23 cellular contexts compared by ENCODE assay signal in genomic region chr1:198909973-198910372, GRCh38.
DNase-seq lines count a peak whose midpoint lies in the region; ATAC-seq and TF ChIP-seq lines count a peak whose summit lies in the region.
"Had no signal": no experiment of that assay in that cellular context is flagged by ENCODE, and none has a peak within 500 bp of the region (broad histone marks: within the 10 kb centered on the region; RNA-seq: fewer than 3 reads in every experiment).

No MANE protein-coding gene starts in this region.

- peak overlapping the region; percentile 16 for H3K27ac ChIP-seq in left ventricle myocardium inferior (replicated peaks)
- H3K27ac ChIP-seq: A549, colonic mucosa, upper lobe of right lung had no signal

- intact Hi-C loops in left ventricle myocardium inferior (cut with micrococcal nuclease) = no loop called here
- intact Hi-C loops in left ventricle myocardium superior (cut with micrococcal nuclease) = no loop called here
- intact Hi-C loops in Right ventricle myocardium inferior (cut with DNase I) = no loop called here
- intact Hi-C loops in activated CD4-positive, alpha-beta memory T cell treated with anti-CD3 and anti-CD28 coated beads for 36 hours (cut with micrococcal nuclease) = no loop called here

- no peaks in the 10 kb centered on the region for H3K9me3 Mint-ChIP-seq in glutamatergic neuron (ENCODE audit: unreplicated experiment)
- no peaks in the 10 kb centered on the region for H3K9me3 Mint-ChIP-seq in activated CD4-positive, alpha-beta memory T cell treated with anti-CD3 and anti-CD28 coated beads for 36 hours
- H3K9me3 Mint-ChIP-seq in T-cell = peaks cover 0 to 6% (median 3%) of the 10 kb centered on the region in 3 donors
- H3K9me3 Mint-ChIP-seq: immature natural killer cell had no signal

- H3K4me1 Mint-ChIP-seq in glutamatergic neuron (ENCODE audit: low read depth, unreplicated experiment) = no peaks in the 10 kb centered on the region
- peaks cover 16% of the 10 kb centered on the region for H3K4me1 Mint-ChIP-seq in activated CD4-positive, alpha-beta memory T cell treated with anti-CD3 and anti-CD28 coated beads for 36 hours (ENCODE audit: low read depth)
- peaks cover 15 to 31% (median 23%) of the 10 kb centered on the region in 3 donors for H3K4me1 Mint-ChIP-seq in T-cell
- H3K4me1 Mint-ChIP-seq: memory B cell had no signal

- H3K27ac Mint-ChIP-seq in glutamatergic neuron (ENCODE audit: unreplicated experiment) (no peak overlapping the region), T-cell (no peak overlapping the region)
- no peak overlapping the region for H3K27ac Mint-ChIP-seq in activated CD4-positive, alpha-beta memory T cell treated with anti-CD3 and anti-CD28 coated beads for 36 hours
- H3K27ac Mint-ChIP-seq: activated T-helper 17 cell treated with anti-CD3 and anti-CD28 coated beads, Interleukin-2, amount 50 U/mL, for 72 hours; memory B cell had no signal

- H3K4me3 Mint-ChIP-seq in glutamatergic neuron (ENCODE audit: unreplicated experiment) (no peak overlapping the region), T-cell (no peak overlapping the region)
- no peak overlapping the region for H3K4me3 Mint-ChIP-seq in activated CD4-positive, alpha-beta memory T cell treated with anti-CD3 and anti-CD28 coated beads for 36 hours
- H3K4me3 Mint-ChIP-seq: activated T-helper 17 cell treated with anti-CD3 and anti-CD28 coated beads, Interleukin-2, amount 50 U/mL, for 72 hours; CD4-positive, CD25-positive, alpha-beta regulatory T cell; immature natural killer cell; memory B cell had no signal

- ATAC-seq in left ventricle myocardium superior (no peak), Right ventricle myocardium inferior (no peak), T-cell (replicated peaks in 1 of 4) (no peak)
- ATAC-seq: A549; activated T-helper 17 cell treated with anti-CD3 and anti-CD28 coated beads, Interleukin-2, amount 50 U/mL, for 72 hours; upper lobe of right lung had no signal

- H3K27me3 Mint-ChIP-seq in glutamatergic neuron (ENCODE audit: unreplicated experiment) (no peaks in the 10 kb centered on the region), T-cell (no peaks in the 10 kb centered on the region)
- H3K27me3 Mint-ChIP-seq in activated CD4-positive, alpha-beta memory T cell treated with anti-CD3 and anti-CD28 coated beads for 36 hours = peaks cover 2% of the 10 kb centered on the region
- H3K27me3 Mint-ChIP-seq: activated T-helper 17 cell treated with anti-CD3 and anti-CD28 coated beads, Interleukin-2, amount 50 U/mL, for 72 hours had no signal

- CTCF ChIA-PET in activated CD4-positive, alpha-beta memory T cell treated with anti-CD3 and anti-CD28 coated beads for 36 hours (lab: Charles Lee) = no interaction called here
- CTCF ChIA-PET in T-cell (lab: Charles Lee) = no interaction called here

- DNase-seq in left ventricle myocardium inferior = no peak
- no peak for DNase-seq in left ventricle myocardium superior
- DNase-seq in amniotic epithelial cell (ENCODE audit: low read depth) = peak; percentile 74
- peak; percentile 75 for DNase-seq in iris pigment epithelial cell (ENCODE audit: low read depth)
- no peak for DNase-seq in glutamatergic neuron
- no peak for DNase-seq in Right ventricle myocardium inferior (ENCODE audit: missing footprints)
- DNase-seq in activated CD4-positive, alpha-beta memory T cell treated with anti-CD3 and anti-CD28 coated beads for 36 hours = no peak
- no peak for DNase-seq in T-cell
- DNase-seq: activated CD4-positive, CD25-positive, alpha-beta regulatory T cell treated with anti-CD3 and anti-CD28 coated beads, Interleukin-2, amount 50 U/mL, for 72 hours; amniotic stem cell; CD4-positive, CD25-positive, alpha-beta regulatory T cell; colonic mucosa; erythroblast; immature natural killer cell; NCI-H1930; NCI-H526 treated with DMSO at 0.1 percent for 48 hours; retina; stimulated activated naive CD4-positive, alpha-beta T cell treated with Interleukin-2 at 50 U/mL for 16 hours; T1000; upper lobe of right lung had no signal

- no peaks in the 10 kb centered on the region for H3K27me3 ChIP-seq in left ventricle myocardium inferior (ENCODE audit: low read depth)
- H3K27me3 ChIP-seq: colonic mucosa, upper lobe of right lung had no signal

- peaks cover 47% of the 10 kb centered on the region for H3K4me1 ChIP-seq in left ventricle myocardium inferior
- H3K4me1 ChIP-seq: A549, colonic mucosa had no signal

- no peaks in the 10 kb centered on the region for H3K9me3 ChIP-seq in left ventricle myocardium inferior (replicated peaks)
- H3K9me3 ChIP-seq: A549, colonic mucosa, upper lobe of right lung had no signal

- H3K36me3 Mint-ChIP-seq in glutamatergic neuron (ENCODE audit: unreplicated experiment) = no peaks in the 10 kb centered on the region
- H3K36me3 Mint-ChIP-seq in activated CD4-positive, alpha-beta memory T cell treated with anti-CD3 and anti-CD28 coated beads for 36 hours = no peaks in the 10 kb centered on the region
- peaks cover 6% of the 10 kb centered on the region for H3K36me3 Mint-ChIP-seq in T-cell
- H3K36me3 Mint-ChIP-seq: memory B cell had no signal

- POLR2A ChIA-PET in activated CD4-positive, alpha-beta memory T cell treated with anti-CD3 and anti-CD28 coated beads for 36 hours (lab: Charles Lee) = no interaction called here
- POLR2A ChIA-PET in T-cell (lab: Charles Lee) = no interaction called here

- TF ChIP-seq CTCF in left ventricle myocardium inferior (IDR thresholded peaks at IDR 0.05; ENCODE audit: borderline replicate concordance) = no peak
- TF ChIP-seq CTCF in glutamatergic neuron (IDR thresholded peaks at IDR 0.05; ENCODE audit: partially characterized antibody, unreplicated experiment) = no peak

- no peaks in the 10 kb centered on the region for H3K36me3 ChIP-seq in left ventricle myocardium inferior
- H3K36me3 ChIP-seq: colonic mucosa, upper lobe of right lung had no signal

- no peak overlapping the region for H3K4me3 ChIP-seq in left ventricle myocardium inferior
- H3K4me3 ChIP-seq: A549, colonic mucosa, upper lobe of right lung had no signal

Comparison
In these comparisons a context has a peak if more than half of its experiments do, and no peak if none do; other contexts are left out.
1. DNase-seq: peak in amniotic epithelial cell (single experiment) and iris pigment epithelial cell (single experiment); none in left ventricle myocardium inferior (single experiment), left ventricle myocardium superior (single experiment), glutamatergic neuron (single experiment), Right ventricle myocardium inferior (single experiment), activated CD4-positive, alpha-beta memory T cell treated with anti-CD3 and anti-CD28 coated beads for 36 hours (single experiment) and T-cell (0 of 34).